ENCODE assay signal across 26 cellular contexts in genomic region chr20:19071902-19072498, GRCh38.
"Had no signal": no experiment of that assay in that cellular context is flagged by ENCODE, and none has a peak within 500 bp of the region (broad histone marks: within the 10 kb centered on the region; RNA-seq: fewer than 3 reads in every experiment).

No MANE protein-coding gene starts in this region.

- H3K4me1 ChIP-seq: adrenal gland, Peyer's patch, SJCRH30 had no signal

- H3K9me3 ChIP-seq: adrenal gland, MG63, Peyer's patch, SJCRH30 had no signal

- H3K27me3 ChIP-seq: adrenal gland, MG63, Peyer's patch, SJCRH30 had no signal

- H3K36me3 ChIP-seq: adrenal gland, MG63, Peyer's patch, SJCRH30 had no signal

- H3K27ac ChIP-seq: adrenal gland, Peyer's patch, RWPE1, SJCRH30 had no signal

- DNase-seq: activated CD4-positive, alpha-beta T cell treated with anti-CD3 and anti-CD28 coated beads for 48 hours; activated CD4-positive, alpha-beta T cell treated with anti-CD3 and anti-CD28 coated beads, Interleukin-2, amount 50 U/mL, for 4 hours; activated CD4-positive, CD25-positive, alpha-beta regulatory T cell treated with anti-CD3 and anti-CD28 coated beads, Interleukin-2, amount 50 U/mL, for 72 hours; activated CD8-positive, alpha-beta memory T cell treated with anti-CD3 and anti-CD28 coated beads, Interleukin-2, amount 50 U/mL, for 48 hours; activated CD8-positive, alpha-beta T cell treated with anti-CD3 and anti-CD28 coated beads, Interleukin-2, amount 10 ng/mL, durations not matched to agents 7 days and 5 days; activated naive CD4-positive, alpha-beta T cell treated with anti-CD3 and anti-CD28 coated beads, Interleukin-2, amount 50 U/mL, for 16 hours; activated naive CD8-positive, alpha-beta T cell treated with anti-CD3 and anti-CD28 coated beads, Interleukin-2, amount 10 ng/mL, durations not matched to agents 7 days and 5 days; activated T-cell treated with anti-CD3 and anti-CD28 coated beads, Interleukin-2, amount 50 U/mL, for 1 hour; adrenal gland; anterior cingulate cortex; cerebellar nuclear complex; MG63; NCI-H1105 treated with DMSO at 0.1 percent for 48 hours; NCI-H146; NCI-H187 treated with DMSO at 0.1 percent for 48 hours; NCI-H2081 treated with DMSO at 0.1 percent for 48 hours; NCI-H446; NCI-H524; NCI-H82; OCI-M1; Peyer's patch; Right ventricle myocardium superior; SJCRH30 had no signal

- H3K4me3 ChIP-seq: adrenal gland, MG63, Peyer's patch, SJCRH30 had no signal

- ATAC-seq: activated CD8-positive, alpha-beta T cell treated with anti-CD3 and anti-CD28 coated beads, Interleukin-2, amount 10 ng/mL, durations not matched to agents 7 days and 5 days; SK-N-SH treated with all-trans-retinoic acid at 6 μM for 48 hours; WTC11 had no signal
